14 cellular contexts compared by ENCODE assay signal in genomic region chr3:72336114-72336651, GRCh38.
"Had no signal": no experiment of that assay in that cellular context is flagged by ENCODE, and none has a peak within 500 bp of the region (broad histone marks: within the 10 kb centered on the region; RNA-seq: fewer than 3 reads in every experiment).

No MANE protein-coding gene starts in this region.

- H3K4me3 Mint-ChIP-seq: activated CD4-positive, alpha-beta memory T cell treated with anti-CD3 and anti-CD28 coated beads for 36 hours; activated T-cell treated with anti-CD3 and anti-CD28 coated beads, Interleukin-2, amount 50 U/mL, for 72 hours; memory B cell; neural crest cell; stimulated activated naive B cell treated with anti-CD40 and anti-IgM and Interleukin-4, amounts not matched to agents 10 μg/mL and 1 μg/mL and 100 μg/mL, for 72 hours; T-helper 2 cell treated with Interferon-gamma antibody and Interleukin-4, amounts not matched to agents 5 μg/mL and 100 μg/mL, for 36 hours had no signal

- H3K4me1 ChIP-seq: pancreas had no signal

- H3K4me3 ChIP-seq: adrenal gland, pancreas, smooth muscle cell had no signal

- H3K9me3 Mint-ChIP-seq: activated CD4-positive, alpha-beta memory T cell treated with anti-CD3 and anti-CD28 coated beads for 36 hours; activated T-cell treated with anti-CD3 and anti-CD28 coated beads, Interleukin-2, amount 50 U/mL, for 72 hours; memory B cell; neural crest cell; stimulated activated naive B cell treated with anti-CD40 and anti-IgM and Interleukin-4, amounts not matched to agents 10 μg/mL and 1 μg/mL and 100 μg/mL, for 72 hours; T-helper 2 cell treated with Interferon-gamma antibody and Interleukin-4, amounts not matched to agents 5 μg/mL and 100 μg/mL, for 36 hours had no signal

- H3K27ac Mint-ChIP-seq: activated CD4-positive, alpha-beta memory T cell treated with anti-CD3 and anti-CD28 coated beads for 36 hours; activated T-cell treated with anti-CD3 and anti-CD28 coated beads, Interleukin-2, amount 50 U/mL, for 72 hours; memory B cell; stimulated activated naive B cell treated with anti-CD40 and anti-IgM and Interleukin-4, amounts not matched to agents 10 μg/mL and 1 μg/mL and 100 μg/mL, for 72 hours; T-helper 2 cell treated with Interferon-gamma antibody and Interleukin-4, amounts not matched to agents 5 μg/mL and 100 μg/mL, for 36 hours had no signal

- H3K36me3 ChIP-seq: adrenal gland, pancreas, upper lobe of right lung had no signal

- ATAC-seq: activated T-cell treated with anti-CD3 and anti-CD28 coated beads, Interleukin-2, amount 50 U/mL, for 72 hours; stimulated activated naive B cell treated with anti-CD40 and anti-IgM and Interleukin-4, amounts not matched to agents 10 μg/mL and 1 μg/mL and 100 μg/mL, for 72 hours had no signal

- H3K27me3 ChIP-seq: adrenal gland, pancreas, upper lobe of right lung had no signal

- H3K9me3 ChIP-seq: adrenal gland, pancreas, upper lobe of right lung had no signal

- H3K27ac ChIP-seq: pancreas, upper lobe of right lung had no signal

- DNase-seq: activated CD4-positive, alpha-beta T cell treated with anti-CD3 and anti-CD28 coated beads for 1 hour; activated naive CD4-positive, alpha-beta T cell treated with Interleukin-2 at 50 U/mL for 16 hours; activated T-cell treated with anti-CD3 and anti-CD28 coated beads, Interleukin-2, amount 50 U/mL, for 72 hours; central memory CD4-positive, alpha-beta T cell; SIG-M5; stimulated activated naive B cell treated with anti-CD40 and anti-IgM and Interleukin-4, amounts not matched to agents 10 μg/mL and 1 μg/mL and 100 μg/mL, for 72 hours had no signal

- H3K36me3 Mint-ChIP-seq: activated CD4-positive, alpha-beta memory T cell treated with anti-CD3 and anti-CD28 coated beads for 36 hours; memory B cell; stimulated activated naive B cell treated with anti-CD40 and anti-IgM and Interleukin-4, amounts not matched to agents 10 μg/mL and 1 μg/mL and 100 μg/mL, for 72 hours had no signal

- H3K27me3 Mint-ChIP-seq: activated CD4-positive, alpha-beta memory T cell treated with anti-CD3 and anti-CD28 coated beads for 36 hours had no signal
